In genomic region chr6:151729829-151730495, GRCh38 we compare ENCODE assay signal across 18 cellular contexts.
DNase-seq lines count a peak whose midpoint lies in the region; ATAC-seq and TF ChIP-seq lines count a peak whose summit lies in the region.
"Had no signal": no experiment of that assay in that cellular context is flagged by ENCODE, and none has a peak within 500 bp of the region (broad histone marks: within the 10 kb centered on the region; RNA-seq: fewer than 3 reads in every experiment).

No MANE protein-coding gene starts in this region.

- H3K4me1 Mint-ChIP-seq in H9 = no peaks in the 10 kb centered on the region
- peaks cover 13% of the 10 kb centered on the region for H3K4me1 Mint-ChIP-seq in stimulated activated memory B cell treated with anti-CD40 and anti-IgM and Interleukin-4, amounts not matched to agents 10 μg/mL and 1 μg/mL and 100 μg/mL, for 72 hours
- H3K4me1 Mint-ChIP-seq: B cell had no signal

- H3K27me3 ChIP-seq in H9 (ENCODE audit: insufficient read depth, low read length) (no peaks in the 10 kb centered on the region; the same call in 1 of the 2 replicates), mammary epithelial cell (ENCODE audit: insufficient read depth, low read length) (no peaks in the 10 kb centered on the region)
- H3K27me3 ChIP-seq: SJSA1 had no signal

- DNase-seq in H9 (peak; percentile 37), mammary epithelial cell (peak; percentile 2), NCI-H2227 treated with DMSO at 0.1 percent for 48 hours (lab: John Stamatoyannopoulos, UW) (no peak), T-helper 2 cell (no peak)
- no peak for DNase-seq in activated effector memory CD4-positive, alpha-beta T cell treated with anti-CD3 and anti-CD28 coated beads, Interleukin-2, amount 50 U/mL, for 16 hours
- DNase-seq: CD4-positive, alpha-beta T cell; GDM1; HCEC 1CT; MG63; NCI-H1105; NCI-H1694; NCI-H345 had no signal

- H3K56ac ChIP-seq in H9 (ENCODE audit: insufficient read length, low read depth, low read length) = no peak overlapping the region

- H3K79me2 ChIP-seq in H9 (ENCODE audit: insufficient read depth, low read length) (no peaks in the 10 kb centered on the region), mammary epithelial cell (ENCODE audit: insufficient read depth, low read length) (no peaks in the 10 kb centered on the region)

- no peaks in the 10 kb centered on the region; a peak in 2 of 5 replicates for H3K9me3 Mint-ChIP-seq in H9
- H3K9me3 Mint-ChIP-seq in stimulated activated memory B cell treated with anti-CD40 and anti-IgM and Interleukin-4, amounts not matched to agents 10 μg/mL and 1 μg/mL and 100 μg/mL, for 72 hours = peaks cover 6% of the 10 kb centered on the region
- H3K9me3 Mint-ChIP-seq: CD4-positive, alpha-beta T cell had no signal

- intact Hi-C loops in mammary epithelial cell (cut with micrococcal nuclease) = no loop called here

- dilution Hi-C loops in mammary epithelial cell (cut with HindIII; ENCODE audit: low sequenced_read_pairs) = no loop called here

- H3K4me3 Mint-ChIP-seq in H9 = no peak overlapping the region
- no peak overlapping the region for H3K4me3 Mint-ChIP-seq in stimulated activated memory B cell treated with anti-CD40 and anti-IgM and Interleukin-4, amounts not matched to agents 10 μg/mL and 1 μg/mL and 100 μg/mL, for 72 hours
- H3K4me3 Mint-ChIP-seq: B cell; CD4-positive, alpha-beta T cell had no signal

- H3K79me1 ChIP-seq in H9 (ENCODE audit: insufficient read depth, low read depth, low read length, poor library complexity, severe bottlenecking) = no peaks in the 10 kb centered on the region

- H3K9ac ChIP-seq in H9 (ENCODE audit: extremely low read depth, insufficient read length, low read length) = no peak overlapping the region
- no peak overlapping the region for H3K9ac ChIP-seq in mammary epithelial cell (ENCODE audit: insufficient read depth, low read length)
- H3K9ac ChIP-seq: KMS-11 had no signal

- H3K18ac ChIP-seq in H9 (ENCODE audit: insufficient read length, low read depth, low read length) = no peak overlapping the region

- in situ Hi-C loops in mammary epithelial cell (cut with MboI; ENCODE audit: low sequenced_read_pairs in 2 of 2) = no loop called here

- no peaks in the 10 kb centered on the region for H3K9me3 ChIP-seq in H9 (ENCODE audit: control insufficient read depth, low read depth, low read length)
- H3K9me3 ChIP-seq in mammary epithelial cell (replicated peaks; ENCODE audit: insufficient read depth, low read length) = no peaks in the 10 kb centered on the region
- H3K9me3 ChIP-seq: MG63, SJSA1 had no signal

- H4K8ac ChIP-seq in H9 (replicated peaks; ENCODE audit: insufficient read length, low read depth, low read length) = no peak overlapping the region

- H4K91ac ChIP-seq in H9 (ENCODE audit: insufficient read length, low read depth, low read length) = no peak overlapping the region

- H2AFZ ChIP-seq in H9 (ENCODE audit: low read length) = no peak overlapping the region
- H2AFZ ChIP-seq in mammary epithelial cell (ENCODE audit: low read depth, low read length) = peak overlapping the region; percentile 4

- TF ChIP-seq CTCF in H9 (conservative IDR thresholded peaks at IDR 0.05) = no peak
- no peak for TF ChIP-seq CTCF in mammary epithelial cell (conservative IDR thresholded peaks at IDR 0.05 in 1 of 2, IDR thresholded peaks at IDR 0.05 in 1 of 2; ENCODE audit: extremely low read depth in 1 of 2, insufficient read depth in 1 of 2, low read depth in 1 of 2, low read length in 2 of 2)

- no peak overlapping the region for H3K4me3 ChIP-seq in mammary epithelial cell (replicated peaks in 1 of 3; ENCODE audit: insufficient read depth in 1 of 3, low read depth in 2 of 3, low read length in 3 of 3)
- H3K4me3 ChIP-seq: MG63, SJSA1 had no signal

- H2BK12ac ChIP-seq in H9 (ENCODE audit: insufficient read length, low read depth, low read length) = no peak overlapping the region

- CTCF ChIA-PET in mammary epithelial cell (lab: Charles Lee; ENCODE audit: low non-redundant PET) = no interaction called here

- H3K4me1 ChIP-seq in H9 (ENCODE audit: insufficient read depth, low read length) (no peaks in the 10 kb centered on the region), mammary epithelial cell (ENCODE audit: insufficient read depth, low read length) (no peaks in the 10 kb centered on the region)
- H3K4me1 ChIP-seq: SJSA1 had no signal

- peak; percentile 53 for ATAC-seq in HG03442 (IDR thresholded peaks at IDR 0.05; ENCODE audit: unreplicated experiment)
- ATAC-seq in stimulated activated memory B cell treated with anti-CD40 and anti-IgM and Interleukin-4, amounts not matched to agents 10 μg/mL and 1 μg/mL and 100 μg/mL, for 72 hours = peak; percentile 65

- no TSS peak for BruUV-seq in mammary epithelial cell (replicated peaks; lab: Mats Ljungman, UMichigan)

- WGBS in H9 (ENCODE audit: extremely low coverage, insufficient read length, low lambda C conversion rate) = no CpG with 5 or more reads among the region's 6 CpGs
- WGBS in mammary epithelial cell (ENCODE audit: low coverage, missing lambda C conversion rate) = 64% methylated on average over 6 of the region's 6 CpGs

- no peak overlapping the region for H2BK5ac ChIP-seq in H9 (ENCODE audit: insufficient read length, low read length)

- no peak overlapping the region for H2AK5ac ChIP-seq in H9 (ENCODE audit: insufficient read length, low read length)

- no peak overlapping the region for H3K23ac ChIP-seq in H9 (ENCODE audit: insufficient read length, low read depth, low read length)

- no peaks in the 10 kb centered on the region for H4K20me1 ChIP-seq in H9 (ENCODE audit: control insufficient read depth, insufficient read depth, insufficient read length)
- no peaks in the 10 kb centered on the region for H4K20me1 ChIP-seq in mammary epithelial cell (ENCODE audit: insufficient read depth, low read length)

- H2BK120ac ChIP-seq in H9 (ENCODE audit: low read depth, low read length, poor library complexity, severe bottlenecking) = no peak overlapping the region

- no peaks in the 10 kb centered on the region for H3K23me2 ChIP-seq in H9 (ENCODE audit: insufficient read length, low read depth, low read length, poor library complexity, severe bottlenecking)

- H2BK15ac ChIP-seq in H9 (ENCODE audit: low read depth, low read length) = no peak overlapping the region

- H3K27ac ChIP-seq in H9 (ENCODE audit: insufficient read length, low read depth, low read length) = no peak overlapping the region
- H3K27ac ChIP-seq in mammary epithelial cell (ENCODE audit: insufficient read depth, low read depth, low read length) = no peak overlapping the region
- H3K27ac ChIP-seq: KMS-11, RWPE1, SJSA1 had no signal

- no peak overlapping the region for H4K5ac ChIP-seq in H9 (ENCODE audit: insufficient read length, low read depth, low read length)

- peaks cover 3% of the 10 kb centered on the region; the same call in 1 of the 2 replicates for H3K27me3 Mint-ChIP-seq in H9 (ENCODE audit: low read depth)
- H3K27me3 Mint-ChIP-seq in stimulated activated memory B cell treated with anti-CD40 and anti-IgM and Interleukin-4, amounts not matched to agents 10 μg/mL and 1 μg/mL and 100 μg/mL, for 72 hours = no peaks in the 10 kb centered on the region
- H3K27me3 Mint-ChIP-seq: B cell; CD4-positive, alpha-beta T cell had no signal

- H3K4me2 ChIP-seq in H9 (ENCODE audit: insufficient read depth, insufficient read length, low read length) (no peak overlapping the region), mammary epithelial cell (ENCODE audit: insufficient read depth, low read depth, low read length) (no peak overlapping the region)
- H3K4me2 ChIP-seq: KMS-11 had no signal

- no peaks in the 10 kb centered on the region for H3K36me3 Mint-ChIP-seq in H9 (ENCODE audit: insufficient read depth in 1 of 3, low read depth in 3 of 3)
- peaks cover 12% of the 10 kb centered on the region for H3K36me3 Mint-ChIP-seq in stimulated activated memory B cell treated with anti-CD40 and anti-IgM and Interleukin-4, amounts not matched to agents 10 μg/mL and 1 μg/mL and 100 μg/mL, for 72 hours

- H3T11ph ChIP-seq in H9 (ENCODE audit: low read length) = no peak overlapping the region

- H3K36me3 ChIP-seq in mammary epithelial cell (ENCODE audit: insufficient read depth, low read length) = no peaks in the 10 kb centered on the region
- H3K36me3 ChIP-seq: MG63, SJSA1 had no signal

- no peak overlapping the region for H3K4ac ChIP-seq in H9 (ENCODE audit: low read depth, low read length)

- H2BK20ac ChIP-seq in H9 (ENCODE audit: low read depth, low read length, poor library complexity, severe bottlenecking) = no peak overlapping the region

- no peak overlapping the region for H3K27ac Mint-ChIP-seq in H9
- peak overlapping the region; percentile 72 for H3K27ac Mint-ChIP-seq in stimulated activated memory B cell treated with anti-CD40 and anti-IgM and Interleukin-4, amounts not matched to agents 10 μg/mL and 1 μg/mL and 100 μg/mL, for 72 hours
- H3K27ac Mint-ChIP-seq: B cell; CD4-positive, alpha-beta T cell had no signal

- no peak overlapping the region for H3K14ac ChIP-seq in H9 (ENCODE audit: insufficient read depth, low read length)

Comparison
In these comparisons a context has a peak if more than half of its experiments do, and no peak if none do; other contexts are left out.
1. DNase-seq: peak in H9 (single experiment) and mammary epithelial cell (single experiment); none in activated effector memory CD4-positive, alpha-beta T cell treated with anti-CD3 and anti-CD28 coated beads, Interleukin-2, amount 50 U/mL, for 16 hours (single experiment), NCI-H2227 treated with DMSO at 0.1 percent for 48 hours (single experiment) and T-helper 2 cell (0 of 5).